1 cellular context compared by ENCODE assay signal in genomic region chrX:30582664-30583063, GRCh38.
A peak's percentile ranks its signal among the peaks of the same experiment; 100 is the strongest.
TF ChIP-seq lines count a peak whose summit lies in the region.

No MANE protein-coding gene starts in this region.

TF ChIP-seq in K562, 482 proteins besides CTCF, POLR2A, EP300 and RAD21:
- TF ChIP-seq ATF1 (CRISPR knock-in tag; IDR thresholded peaks at IDR 0.05) (no peak), ATF1 (tag; IDR thresholded peaks at IDR 0.05) (peak; percentile 58), ZHX1 (conservative IDR thresholded peaks at IDR 0.05; ENCODE audit: low read length) (no peak), ATF3 (IDR thresholded peaks at IDR 0.05) (0 out of 2 replicates have a peak, but pooled peaks have one; percentile 22), ATF3 (CRISPR knock-in tag; conservative IDR thresholded peaks at IDR 0.05) (no peak), CTCFL (IDR thresholded peaks at IDR 0.05; ENCODE audit: borderline replicate concordance, insufficient read depth, low read depth, low read length, poor library complexity, severe bottlenecking) (no peak)
